ENCODE assay signal across 39 cellular contexts in genomic region chr18:41237317-41237716, GRCh38.
"Had no signal": no experiment of that assay in that cellular context is flagged by ENCODE, and none has a peak within 500 bp of the region (broad histone marks: within the 10 kb centered on the region; RNA-seq: fewer than 3 reads in every experiment).

No MANE protein-coding gene starts in this region.

- H3K27me3 ChIP-seq: adrenal gland, ascending aorta, brain microvascular endothelial cell, breast epithelium, cardiac muscle cell had no signal

- H3K27ac Mint-ChIP-seq: activated naive CD4-positive, alpha-beta T cell treated with anti-CD3 and anti-CD28 coated beads for 36 hours; activated naive CD4-positive, alpha-beta T cell treated with anti-CD3 and anti-CD28 coated beads, Interleukin-2, amount 10 ng/mL, durations not matched to agents 7 days and 5 days; activated naive CD4-positive, alpha-beta T cell treated with anti-CD3 and anti-CD28 coated beads, Interleukin-2, amount 50 U/mL, for 24 hours; activated naive CD4-positive, alpha-beta T cell treated with anti-CD3 and anti-CD28 coated beads, Interleukin-2, amount 50 U/mL, for 72 hours; activated naive CD8-positive, alpha-beta T cell; activated naive CD8-positive, alpha-beta T cell treated with anti-CD3 and anti-CD28 coated beads for 36 hours; activated naive CD8-positive, alpha-beta T cell treated with anti-CD3 and anti-CD28 coated beads, Interleukin-2, amount 10 ng/mL, durations not matched to agents 7 days and 5 days; activated naive CD8-positive, alpha-beta T cell treated with anti-CD3 and anti-CD28 coated beads, Interleukin-2, amount 50 U/mL, for 24 hours; activated T-cell treated with anti-CD3 and anti-CD28 coated beads, Interleukin-2, amount 50 U/mL, for 24 hours; activated T-cell treated with anti-CD3 and anti-CD28 coated beads, Interleukin-2, amount 50 U/mL, for 72 hours; activated T-helper 1 cell treated with anti-CD3 and anti-CD28 coated beads, Interleukin-12 subunit alpha, Interleukin-12 subunit beta, Interleukin-2, Interleukin-4 antibody, amounts not matched to agents 30 ng/mL and 10 ng/mL and 1 ng/mL, durations not matched to agents 14 hours and 24 hours and 36 hours; activated T-helper 17 cell treated with anti-CD3 and anti-CD28 coated beads, Interleukin-2, amount 50 U/mL, for 72 hours; activated T-helper 2 cell treated with anti-CD3 and anti-CD28 coated beads, Interferon-gamma antibody, Interleukin-2, Interleukin-4, amounts not matched to agents 10 μg/mL and 5 μg/mL and 100 μg/mL, durations not matched to agents 14 hours and 24 hours and 36 hours; brain had no signal

- H3K9me3 ChIP-seq: adrenal gland, ascending aorta, body of pancreas, breast epithelium had no signal

- H3K9me3 Mint-ChIP-seq: activated naive CD4-positive, alpha-beta T cell treated with anti-CD3 and anti-CD28 coated beads, Interleukin-2, amount 50 U/mL, for 24 hours; activated naive CD8-positive, alpha-beta T cell treated with anti-CD3 and anti-CD28 coated beads, Interleukin-2, amount 10 ng/mL, durations not matched to agents 7 days and 5 days had no signal

- FAIRE-seq: astrocyte, bronchial epithelial cell had no signal

- H3K4me3 Mint-ChIP-seq: activated naive CD4-positive, alpha-beta T cell treated with anti-CD3 and anti-CD28 coated beads for 36 hours; activated naive CD4-positive, alpha-beta T cell treated with anti-CD3 and anti-CD28 coated beads, Interleukin-2, amount 10 ng/mL, durations not matched to agents 7 days and 5 days; activated naive CD4-positive, alpha-beta T cell treated with anti-CD3 and anti-CD28 coated beads, Interleukin-2, amount 50 U/mL, for 24 hours; activated naive CD8-positive, alpha-beta T cell; activated naive CD8-positive, alpha-beta T cell treated with anti-CD3 and anti-CD28 coated beads for 36 hours; activated naive CD8-positive, alpha-beta T cell treated with anti-CD3 and anti-CD28 coated beads, Interleukin-2, amount 10 ng/mL, durations not matched to agents 7 days and 5 days; activated naive CD8-positive, alpha-beta T cell treated with anti-CD3 and anti-CD28 coated beads, Interleukin-2, amount 50 U/mL, for 24 hours; activated T-cell treated with anti-CD3 and anti-CD28 coated beads, Interleukin-2, amount 50 U/mL, for 24 hours; activated T-cell treated with anti-CD3 and anti-CD28 coated beads, Interleukin-2, amount 50 U/mL, for 4 hours; activated T-cell treated with anti-CD3 and anti-CD28 coated beads, Interleukin-2, amount 50 U/mL, for 72 hours; activated T-helper 1 cell treated with anti-CD3 and anti-CD28 coated beads, Interleukin-12 subunit alpha, Interleukin-12 subunit beta, Interleukin-2, Interleukin-4 antibody, amounts not matched to agents 30 ng/mL and 10 ng/mL and 1 ng/mL, durations not matched to agents 14 hours and 24 hours and 36 hours; activated T-helper 17 cell treated with anti-CD3 and anti-CD28 coated beads, Interleukin-2, amount 50 U/mL, for 72 hours; brain; central memory CD8-positive, alpha-beta T cell had no signal

- H3K27me3 Mint-ChIP-seq: activated naive CD4-positive, alpha-beta T cell treated with anti-CD3 and anti-CD28 coated beads, Interleukin-2, amount 10 ng/mL, durations not matched to agents 7 days and 5 days; activated naive CD4-positive, alpha-beta T cell treated with anti-CD3 and anti-CD28 coated beads, Interleukin-2, amount 50 U/mL, for 24 hours; activated naive CD8-positive, alpha-beta T cell; activated naive CD8-positive, alpha-beta T cell treated with anti-CD3 and anti-CD28 coated beads for 36 hours; activated naive CD8-positive, alpha-beta T cell treated with anti-CD3 and anti-CD28 coated beads, Interleukin-2, amount 10 ng/mL, durations not matched to agents 7 days and 5 days; activated naive CD8-positive, alpha-beta T cell treated with anti-CD3 and anti-CD28 coated beads, Interleukin-2, amount 50 U/mL, for 24 hours; activated T-cell treated with anti-CD3 and anti-CD28 coated beads, Interleukin-2, amount 50 U/mL, for 24 hours; activated T-helper 17 cell treated with anti-CD3 and anti-CD28 coated beads, Interleukin-2, amount 50 U/mL, for 72 hours; brain; central memory CD8-positive, alpha-beta T cell had no signal

- H3K36me3 Mint-ChIP-seq: activated naive CD4-positive, alpha-beta T cell treated with anti-CD3 and anti-CD28 coated beads, Interleukin-2, amount 10 ng/mL, durations not matched to agents 7 days and 5 days; activated naive CD4-positive, alpha-beta T cell treated with anti-CD3 and anti-CD28 coated beads, Interleukin-2, amount 50 U/mL, for 24 hours; activated naive CD4-positive, alpha-beta T cell treated with anti-CD3 and anti-CD28 coated beads, Interleukin-2, amount 50 U/mL, for 72 hours; activated naive CD8-positive, alpha-beta T cell; activated naive CD8-positive, alpha-beta T cell treated with anti-CD3 and anti-CD28 coated beads for 36 hours; activated naive CD8-positive, alpha-beta T cell treated with anti-CD3 and anti-CD28 coated beads, Interleukin-2, amount 10 ng/mL, durations not matched to agents 7 days and 5 days; brain had no signal

- DNase-seq: activated effector memory CD4-positive, alpha-beta T cell treated with anti-CD3 and anti-CD28 coated beads, Interleukin-2, amount 50 U/mL, for 16 hours; activated effector memory CD4-positive, alpha-beta T cell treated with Interleukin-2 at 50 U/mL for 16 hours; activated gamma-delta T cell; activated gamma-delta T cell treated with Interleukin-2 at 50 U/mL for 16 hours; activated naive CD4-positive, alpha-beta T cell; activated naive CD4-positive, alpha-beta T cell treated with anti-CD3 and anti-CD28 coated beads for 36 hours; activated naive CD4-positive, alpha-beta T cell treated with anti-CD3 and anti-CD28 coated beads, Interleukin-2, amount 10 ng/mL, durations not matched to agents 7 days and 5 days; activated naive CD4-positive, alpha-beta T cell treated with anti-CD3 and anti-CD28 coated beads, Interleukin-2, amount 50 U/mL, for 16 hours; activated naive CD4-positive, alpha-beta T cell treated with Interleukin-2 at 50 U/mL for 16 hours; activated naive CD8-positive, alpha-beta T cell treated with anti-CD3 and anti-CD28 coated beads for 36 hours; activated naive CD8-positive, alpha-beta T cell treated with anti-CD3 and anti-CD28 coated beads, Interleukin-2, amount 10 ng/mL, durations not matched to agents 7 days and 5 days; activated naive CD8-positive, alpha-beta T cell treated with anti-CD3 and anti-CD28 coated beads, Interleukin-2, amount 50 U/mL, for 24 hours; activated T-cell treated with anti-CD3 and anti-CD28 coated beads, Interleukin-2, amount 50 U/mL, for 24 hours; activated T-cell treated with anti-CD3 and anti-CD28 coated beads, Interleukin-2, amount 50 U/mL, for 4 hours; activated T-cell treated with anti-CD3 and anti-CD28 coated beads, Interleukin-2, amount 50 U/mL, for 48 hours; activated T-cell treated with anti-CD3 and anti-CD28 coated beads, Interleukin-2, amount 50 U/mL, for 72 hours; adrenal gland; amniotic stem cell; amygdala; anterior cingulate cortex; aorta; body of pancreas; brain microvascular endothelial cell; caudate nucleus; central memory CD4-positive, alpha-beta T cell; cerebellar nuclear complex had no signal

- H3K4me1 ChIP-seq: adrenal gland, ascending aorta, body of pancreas, breast epithelium had no signal

- H3K27ac ChIP-seq: adrenal gland, ascending aorta, body of pancreas, brain microvascular endothelial cell, breast epithelium, cardiac muscle cell had no signal

- H3K4me1 Mint-ChIP-seq: activated naive CD4-positive, alpha-beta T cell treated with anti-CD3 and anti-CD28 coated beads, Interleukin-2, amount 10 ng/mL, durations not matched to agents 7 days and 5 days; activated naive CD4-positive, alpha-beta T cell treated with anti-CD3 and anti-CD28 coated beads, Interleukin-2, amount 50 U/mL, for 24 hours; activated naive CD8-positive, alpha-beta T cell treated with anti-CD3 and anti-CD28 coated beads for 36 hours; activated naive CD8-positive, alpha-beta T cell treated with anti-CD3 and anti-CD28 coated beads, Interleukin-2, amount 10 ng/mL, durations not matched to agents 7 days and 5 days; activated naive CD8-positive, alpha-beta T cell treated with anti-CD3 and anti-CD28 coated beads, Interleukin-2, amount 50 U/mL, for 24 hours; activated T-helper 17 cell treated with anti-CD3 and anti-CD28 coated beads, Interleukin-2, amount 50 U/mL, for 72 hours; brain; central memory CD8-positive, alpha-beta T cell had no signal

- H3K36me3 ChIP-seq: adrenal gland, ascending aorta, brain microvascular endothelial cell, breast epithelium, cardiac muscle cell had no signal

- H3K4me3 ChIP-seq: adrenal gland, ascending aorta, body of pancreas, breast epithelium, cardiac muscle cell had no signal

- ATAC-seq: activated naive CD4-positive, alpha-beta T cell treated with anti-CD3 and anti-CD28 coated beads, Interleukin-2, amount 50 U/mL, for 72 hours; activated naive CD8-positive, alpha-beta T cell treated with anti-CD3 and anti-CD28 coated beads, Interleukin-2, amount 50 U/mL, for 24 hours; activated T-cell treated with anti-CD3 and anti-CD28 coated beads, Interleukin-2, amount 50 U/mL, for 4 hours; activated T-cell treated with anti-CD3 and anti-CD28 coated beads, Interleukin-2, amount 50 U/mL, for 72 hours; activated T-helper 17 cell treated with anti-CD3 and anti-CD28 coated beads, Interleukin-2, amount 50 U/mL, for 72 hours; body of pancreas had no signal
